In the genomic region with DNA sequence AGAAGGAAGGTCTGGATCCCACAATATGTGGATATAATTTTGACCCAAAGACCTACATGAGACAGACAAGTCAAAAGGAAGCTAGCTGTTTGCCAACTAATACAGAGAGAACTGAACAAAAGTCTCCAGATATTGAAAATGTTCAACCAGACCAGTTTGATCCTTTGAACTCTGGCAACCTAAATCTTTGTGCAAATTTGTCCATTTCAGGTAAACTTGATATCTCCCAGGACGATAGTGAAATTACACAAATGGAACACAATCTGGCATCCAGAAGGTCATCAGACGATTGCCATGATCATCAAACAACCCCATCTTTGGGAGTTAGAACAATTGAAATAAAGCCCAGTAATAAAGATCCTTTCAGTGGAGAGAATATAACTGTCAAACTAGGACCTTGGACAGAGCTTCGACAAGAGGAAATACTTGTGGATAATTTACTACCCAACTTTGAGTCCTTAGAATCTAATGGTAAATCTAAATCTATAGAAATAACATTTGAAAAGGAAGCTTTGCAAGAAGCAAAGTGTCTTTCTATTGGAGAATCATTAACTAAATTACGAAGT, we compare ENCODE assay signal across 2 cellular contexts.
TF ChIP-seq lines count a peak whose summit lies in the region.

No MANE protein-coding gene starts in this region.

TF ChIP-seq in IMR-90, 13 proteins besides CTCF, POLR2A, EP300 and RAD21:
- no peak for TF ChIP-seq RFX5 (IDR thresholded peaks at IDR 0.05; ENCODE audit: low read depth, low read length)
- TF ChIP-seq, protein P1, sequence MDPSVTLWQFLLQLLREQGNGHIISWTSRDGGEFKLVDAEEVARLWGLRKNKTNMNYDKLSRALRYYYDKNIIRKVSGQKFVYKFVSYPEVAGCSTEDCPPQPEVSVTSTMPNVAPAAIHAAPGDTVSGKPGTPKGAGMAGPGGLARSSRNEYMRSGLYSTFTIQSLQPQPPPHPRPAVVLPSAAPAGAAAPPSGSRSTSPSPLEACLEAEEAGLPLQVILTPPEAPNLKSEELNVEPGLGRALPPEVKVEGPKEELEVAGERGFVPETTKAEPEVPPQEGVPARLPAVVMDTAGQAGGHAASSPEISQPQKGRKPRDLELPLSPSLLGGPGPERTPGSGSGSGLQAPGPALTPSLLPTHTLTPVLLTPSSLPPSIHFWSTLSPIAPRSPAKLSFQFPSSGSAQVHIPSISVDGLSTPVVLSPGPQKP (IDR thresholded peaks at IDR 0.05; ENCODE audit: borderline replicate concordance, low read depth, low read length): no peak
- no peak for TF ChIP-seq MXI1 (IDR thresholded peaks at IDR 0.05; ENCODE audit: borderline replicate concordance, low read depth, low read length)
- no peak for TF ChIP-seq MAZ (IDR thresholded peaks at IDR 0.05; ENCODE audit: borderline replicate concordance, low read depth, low read length)
- no peak for TF ChIP-seq NFE2L2 (IDR thresholded peaks at IDR 0.05; ENCODE audit: low read depth, low read length)
- no peak for TF ChIP-seq BHLHE40 (IDR thresholded peaks at IDR 0.05; ENCODE audit: low read depth, low read length)
- TF ChIP-seq CHD1 (IDR thresholded peaks at IDR 0.05; ENCODE audit: low read depth, low read length): no peak
- no peak for TF ChIP-seq RCOR1 (IDR thresholded peaks at IDR 0.05; ENCODE audit: insufficient replicate concordance, low read length)
- TF ChIP-seq, protein P2, sequence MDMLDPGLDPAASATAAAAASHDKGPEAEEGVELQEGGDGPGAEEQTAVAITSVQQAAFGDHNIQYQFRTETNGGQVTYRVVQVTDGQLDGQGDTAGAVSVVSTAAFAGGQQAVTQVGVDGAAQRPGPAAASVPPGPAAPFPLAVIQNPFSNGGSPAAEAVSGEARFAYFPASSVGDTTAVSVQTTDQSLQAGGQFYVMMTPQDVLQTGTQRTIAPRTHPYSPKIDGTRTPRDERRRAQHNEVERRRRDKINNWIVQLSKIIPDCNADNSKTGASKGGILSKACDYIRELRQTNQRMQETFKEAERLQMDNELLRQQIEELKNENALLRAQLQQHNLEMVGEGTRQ (IDR thresholded peaks at IDR 0.05; ENCODE audit: low read depth, low read length): no peak
- no peak for TF ChIP-seq SMC3 (IDR thresholded peaks at IDR 0.05; ENCODE audit: low read depth, low read length)
- TF ChIP-seq CEBPB (IDR thresholded peaks at IDR 0.05; ENCODE audit: low read depth, low read length): no peak
- no peak for TF ChIP-seq FOS (IDR thresholded peaks at IDR 0.05; ENCODE audit: low read depth, low read length)
- TF ChIP-seq MAFK (IDR thresholded peaks at IDR 0.05; ENCODE audit: low read depth, low read length): no peak

TF ChIP-seq in HepG2, 621 proteins besides CTCF, POLR2A, EP300 and RAD21:
- TF ChIP-seq ATF7 (IDR thresholded peaks at IDR 0.05): no peak
- TF ChIP-seq ATF7 (CRISPR knock-in tag; IDR thresholded peaks at IDR 0.05): no peak
- TF ChIP-seq, protein P3, sequence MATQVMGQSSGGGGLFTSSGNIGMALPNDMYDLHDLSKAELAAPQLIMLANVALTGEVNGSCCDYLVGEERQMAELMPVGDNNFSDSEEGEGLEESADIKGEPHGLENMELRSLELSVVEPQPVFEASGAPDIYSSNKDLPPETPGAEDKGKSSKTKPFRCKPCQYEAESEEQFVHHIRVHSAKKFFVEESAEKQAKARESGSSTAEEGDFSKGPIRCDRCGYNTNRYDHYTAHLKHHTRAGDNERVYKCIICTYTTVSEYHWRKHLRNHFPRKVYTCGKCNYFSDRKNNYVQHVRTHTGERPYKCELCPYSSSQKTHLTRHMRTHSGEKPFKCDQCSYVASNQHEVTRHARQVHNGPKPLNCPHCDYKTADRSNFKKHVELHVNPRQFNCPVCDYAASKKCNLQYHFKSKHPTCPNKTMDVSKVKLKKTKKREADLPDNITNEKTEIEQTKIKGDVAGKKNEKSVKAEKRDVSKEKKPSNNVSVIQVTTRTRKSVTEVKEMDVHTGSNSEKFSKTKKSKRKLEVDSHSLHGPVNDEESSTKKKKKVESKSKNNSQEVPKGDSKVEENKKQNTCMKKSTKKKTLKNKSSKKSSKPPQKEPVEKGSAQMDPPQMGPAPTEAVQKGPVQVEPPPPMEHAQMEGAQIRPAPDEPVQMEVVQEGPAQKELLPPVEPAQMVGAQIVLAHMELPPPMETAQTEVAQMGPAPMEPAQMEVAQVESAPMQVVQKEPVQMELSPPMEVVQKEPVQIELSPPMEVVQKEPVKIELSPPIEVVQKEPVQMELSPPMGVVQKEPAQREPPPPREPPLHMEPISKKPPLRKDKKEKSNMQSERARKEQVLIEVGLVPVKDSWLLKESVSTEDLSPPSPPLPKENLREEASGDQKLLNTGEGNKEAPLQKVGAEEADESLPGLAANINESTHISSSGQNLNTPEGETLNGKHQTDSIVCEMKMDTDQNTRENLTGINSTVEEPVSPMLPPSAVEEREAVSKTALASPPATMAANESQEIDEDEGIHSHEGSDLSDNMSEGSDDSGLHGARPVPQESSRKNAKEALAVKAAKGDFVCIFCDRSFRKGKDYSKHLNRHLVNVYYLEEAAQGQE (IDR thresholded peaks at IDR 0.05; ENCODE audit: borderline replicate concordance in 1 of 2, low read depth in 1 of 2, low read length in 2 of 2): peak in 1 of 2 experiments; percentile 87; a peak in 3 of 4 replicates
- peak; percentile 33; the same call in 1 of the 2 replicates for TF ChIP-seq MIER2 (CRISPR knock-in tag; IDR thresholded peaks at IDR 0.05)
- TF ChIP-seq ZNF777 (CRISPR knock-in tag; IDR thresholded peaks at IDR 0.05): no peak
